Comparison of ENCODE assay signal across 8 cellular contexts in the genomic region with DNA sequence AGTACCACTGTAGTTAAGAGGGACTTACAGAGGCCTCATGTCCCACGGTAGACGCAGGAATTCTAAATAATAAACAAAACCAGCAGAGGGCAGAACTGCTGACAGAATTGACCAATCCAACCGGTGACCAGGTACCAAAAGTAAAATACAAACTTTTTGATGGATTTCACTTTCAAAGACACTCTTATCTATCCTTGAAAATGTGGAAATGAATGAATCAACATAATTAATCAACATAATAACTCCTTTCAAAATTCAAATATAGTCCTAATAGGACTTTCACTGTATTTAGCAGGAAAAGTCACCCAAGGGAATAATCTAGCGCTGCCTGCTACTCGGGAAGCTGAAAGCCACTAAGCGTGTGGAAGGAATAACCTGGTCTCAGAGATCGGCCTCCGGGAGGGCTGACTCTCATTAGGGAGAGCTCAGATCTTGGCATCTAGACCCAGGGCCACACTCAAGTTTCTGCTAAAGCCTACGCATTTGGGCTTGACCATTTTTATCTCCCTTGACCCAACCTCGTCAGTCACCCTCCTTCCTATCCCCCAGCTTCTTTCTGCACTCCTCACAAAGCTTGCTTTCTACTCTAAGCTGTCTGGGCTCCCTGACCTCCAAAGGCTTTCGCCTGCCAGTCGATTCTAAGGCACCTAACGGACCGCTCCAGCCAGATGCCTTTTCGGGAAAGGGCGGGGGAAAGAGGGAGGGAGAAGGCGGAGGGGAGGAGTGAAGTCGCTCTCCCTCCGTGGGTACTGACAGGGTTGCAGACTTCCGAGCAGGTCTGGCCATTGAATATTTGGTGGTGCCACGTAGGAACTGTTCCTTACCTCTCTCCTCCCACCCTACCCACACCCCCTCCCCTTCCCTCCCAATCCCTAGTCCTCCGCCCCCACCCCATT. TPM values are rescaled to one million over a fixed set of nuclear protein-coding genes. Genes with fewer than 3 reads are reported as not detected.
A peak's percentile ranks its signal among the peaks of the same experiment; 100 is the strongest.
DNase-seq lines count a peak whose midpoint lies in the region; ATAC-seq, FAIRE-seq and TF ChIP-seq lines count a peak whose summit lies in the region.

No MANE protein-coding gene starts in this region.

- H3K4me2 ChIP-seq in OCI-LY3 (ENCODE audit: low read length) (no peak overlapping the region), mesendoderm (ENCODE audit: low read length) (peak overlapping the region; percentile 59)

- DNase-seq in DMS79 treated with DMSO at 0.1 percent for 48 hours (lab: John Stamatoyannopoulos, UW) (peak; percentile 55), mesendoderm (peak; percentile 88), uterus (peak in 1 of 2 donors; percentile 15), cortex of kidney (lab: John Stamatoyannopoulos, UW) (no peak)

- H2AK5ac ChIP-seq in mesendoderm (ENCODE audit: low read length), result no peak overlapping the region

- no peak overlapping the region for H2AFZ ChIP-seq in OCI-LY3 (ENCODE audit: low read depth, low read length)

- H3K27me3 ChIP-seq in OCI-LY3 (ENCODE audit: low read depth, low read length) (no peaks in the 10 kb centered on the region), mesendoderm (ENCODE audit: insufficient read depth, low read length, poor library complexity) (no peaks in the 10 kb centered on the region), uterus (no peaks in the 10 kb centered on the region)

- H3K79me1 ChIP-seq in mesendoderm (ENCODE audit: low read length), result no peaks in the 10 kb centered on the region

- H3K36me3 ChIP-seq in OCI-LY3 (replicated peaks; ENCODE audit: low read depth, low read length) (no peaks in the 10 kb centered on the region), mesendoderm (ENCODE audit: control insufficient read depth, insufficient read depth, low read length) (no peaks in the 10 kb centered on the region), uterus (no peaks in the 10 kb centered on the region)

- H3K27ac ChIP-seq in OCI-LY3 (ENCODE audit: low read length) (no peak overlapping the region), mesendoderm (ENCODE audit: low read depth, low read length) (peak overlapping the region; percentile 4), uterus (no peak overlapping the region)

- no peak overlapping the region for H2BK5ac ChIP-seq in mesendoderm (ENCODE audit: low read length)

- H3K79me2 ChIP-seq in OCI-LY3 (ENCODE audit: low read length), result no peaks in the 10 kb centered on the region
- no peaks in the 10 kb centered on the region for H3K79me2 ChIP-seq in mesendoderm (ENCODE audit: control insufficient read depth, insufficient read depth, low read length)

- no peak overlapping the region for H2BK15ac ChIP-seq in mesendoderm (replicated peaks; ENCODE audit: low read depth)

- H4K20me1 ChIP-seq in OCI-LY3 (ENCODE audit: insufficient read depth, low read length), result no peaks in the 10 kb centered on the region

- H3K4ac ChIP-seq in mesendoderm (ENCODE audit: low read depth, low read length), result no peak overlapping the region

- H3K4me1 ChIP-seq in OCI-LY3 (ENCODE audit: low read length), result no peaks in the 10 kb centered on the region
- no peaks in the 10 kb centered on the region for H3K4me1 ChIP-seq in mesendoderm (ENCODE audit: control insufficient read depth, low read depth, low read length)
- no peaks in the 10 kb centered on the region for H3K4me1 ChIP-seq in uterus

- intact Hi-C loops in uterus (cut with DNase I; ENCODE audit: low total_unique reads), result no loop called here

- H3K9me3 ChIP-seq in OCI-LY3 (ENCODE audit: insufficient read depth, low read length) (no peaks in the 10 kb centered on the region), uterus (no peaks in the 10 kb centered on the region)

- ATAC-seq in GM19397 (IDR thresholded peaks at IDR 0.05; ENCODE audit: unreplicated experiment) (peak; percentile 80), HG03442 (IDR thresholded peaks at IDR 0.05; ENCODE audit: unreplicated experiment) (peak; percentile 79)

- no peak overlapping the region for H2BK120ac ChIP-seq in mesendoderm (ENCODE audit: low read depth, low read length)

- TF ChIP-seq CTCF in OCI-LY3 (IDR thresholded peaks at IDR 0.05; ENCODE audit: low read depth, low read length) (peak; percentile 48), uterus (IDR thresholded peaks at IDR 0.05) (peak in 2 of 4 experiments; percentile 35 to 41)

- WGBS in mesendoderm (ENCODE audit: extremely low coverage, insufficient coverage, low lambda C conversion rate), result no CpG with 5 or more reads among the region's 22 CpGs

- H4K8ac ChIP-seq in mesendoderm (ENCODE audit: low read depth, low read length), result no peak overlapping the region

- TF ChIP-seq POLR2A in uterus (IDR thresholded peaks at IDR 0.05), result no peak

- no peak overlapping the region for H4K5ac ChIP-seq in mesendoderm (ENCODE audit: low read length)

- H3K4me3 ChIP-seq in OCI-LY3 (ENCODE audit: low read length) (no peak overlapping the region), mesendoderm (ENCODE audit: low read length) (peak overlapping the region; percentile 49), uterus (peak overlapping the region; percentile 29 to 42)

- H3K9ac ChIP-seq in OCI-LY3 (ENCODE audit: low read length) (no peak overlapping the region), mesendoderm (ENCODE audit: low read length) (peak overlapping the region; percentile 59)

- no peak overlapping the region for H3K18ac ChIP-seq in mesendoderm (ENCODE audit: low read length)

- FAIRE-seq in endometrium (lab: Jason Lieb, UNC), result peak; percentile 69

- H3K56ac ChIP-seq in mesendoderm (ENCODE audit: low read length), result peak overlapping the region; percentile 42

- no peak overlapping the region for H3K23ac ChIP-seq in mesendoderm (ENCODE audit: low read length)

RNA-seq across cellular contexts. Expression of a gene that starts 1.6 kb away (rescaled TPM):
- polyA plus RNA-seq in mesendoderm (2013, experiment 1 of 2), result 11.3 TPM
- 10.9 TPM for polyA plus RNA-seq in mesendoderm (2013, experiment 2 of 2)
- 10 to 100 TPM in 1 of 4 donors, under 1 TPM in 1, not detected in 2; 0.76 to 30.1 TPM for total RNA-seq in uterus
